ENCODE assay signal across 17 cellular contexts in genomic region chr17:31444026-31444425, GRCh38.
DNase-seq lines count a peak whose midpoint lies in the region; ATAC-seq lines count a peak whose summit lies in the region.
"Had no signal": no experiment of that assay in that cellular context is flagged by ENCODE, and none has a peak within 500 bp of the region (broad histone marks: within the 10 kb centered on the region; RNA-seq: fewer than 3 reads in every experiment).

No MANE protein-coding gene starts in this region.

- H3K27ac ChIP-seq in caudate nucleus (ENCODE audit: low read depth, low read length): peak overlapping the region; percentile 59
- H3K27ac ChIP-seq: KMS-11 had no signal

- DNase-seq in AG08395 (ENCODE audit: low spot score): peak; percentile 52
- peak; percentile 43 for DNase-seq in EH (ENCODE audit: low read depth)
- peak in 43 of 61 donors; percentile 12 to 87 (median 41) for DNase-seq in caudate nucleus (lab: John Stamatoyannopoulos, UW)
- DNase-seq in middle frontal gyrus (ENCODE audit: extremely low spot score, low spot score): peak; percentile 30
- no peak for DNase-seq in ACHN
- DNase-seq in NCI-H2107 treated with DMSO at 0.1 percent for 48 hours (lab: John Stamatoyannopoulos, UW; ENCODE audit: unreplicated experiment): no peak
- no peak for DNase-seq in SHP77 treated with DMSO at 0.1 percent for 48 hours (lab: John Stamatoyannopoulos, UW)
- DNase-seq: Calu3; CD4-positive, alpha-beta memory T cell; GOT3; NCI-H1436; NCI-H2029; NCI-H510A; NCI-H774 had no signal

- in situ Hi-C loops in ACHN (cut with HindIII; ENCODE audit: low pct_ligation_motif_present, low pct_unique_long_range_greater_than_20kb, low sequenced_read_pairs): no loop called here

- no peak for ATAC-seq in HG02610 (IDR thresholded peaks at IDR 0.05; ENCODE audit: unreplicated experiment)
- ATAC-seq: HepG2 had no signal

Comparison
In these comparisons a context has a peak if more than half of its experiments do, and no peak if none do; other contexts are left out.
1. DNase-seq: peak in AG08395 (single experiment), EH (single experiment), caudate nucleus (43 of 61) and middle frontal gyrus (single experiment); none in ACHN (single experiment), NCI-H2107 treated with DMSO at 0.1 percent for 48 hours (single experiment) and SHP77 treated with DMSO at 0.1 percent for 48 hours (single experiment).